In the genomic region with DNA sequence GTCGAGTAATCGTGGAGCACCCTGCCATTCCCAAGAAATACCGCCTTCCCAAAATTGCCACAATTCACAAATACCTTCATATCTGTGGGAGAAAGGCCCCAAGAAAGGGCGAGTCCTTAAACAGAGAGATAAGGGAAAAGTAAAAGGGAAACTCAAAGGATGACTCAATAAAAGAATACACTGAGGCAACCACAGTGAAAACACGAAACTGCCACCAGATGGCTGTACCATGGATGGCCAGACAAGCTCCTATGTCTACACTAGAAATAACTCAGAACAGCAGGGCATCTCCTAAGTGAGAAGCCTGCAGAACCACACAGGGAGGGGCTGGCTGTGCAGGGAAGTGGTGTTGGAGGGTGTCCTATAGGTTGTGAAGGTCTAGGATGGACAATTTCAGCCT, we compare ENCODE assay signal across 9 cellular contexts. TPM values are rescaled to one million over a fixed set of nuclear protein-coding genes. Genes with fewer than 3 reads are reported as not detected.
DNase-seq lines count a peak whose midpoint lies in the region; ATAC-seq, FAIRE-seq and TF ChIP-seq lines count a peak whose summit lies in the region.
"Had no signal": no experiment of that assay in that cellular context is flagged by ENCODE, and none has a peak within 500 bp of the region (broad histone marks: within the 10 kb centered on the region; RNA-seq: fewer than 3 reads in every experiment).

No MANE protein-coding gene starts in this region.

- TF ChIP-seq POLR2A in thyroid gland (IDR thresholded peaks at IDR 0.05), result no peak

- no peaks in the 10 kb centered on the region for H3K9me3 ChIP-seq in thyroid gland

- TF ChIP-seq CTCF in fibroblast of the aortic adventitia (IDR thresholded peaks at IDR 0.05; ENCODE audit: insufficient read depth, low read length) (no peak), thyroid gland (IDR thresholded peaks at IDR 0.05) (no peak)

- peak; percentile 62 for DNase-seq in fibroblast of the aortic adventitia (ENCODE audit: low read depth)
- no peak for DNase-seq in RCC 7860 (ENCODE audit: low spot score)
- no peak for DNase-seq in inferior parietal cortex (ENCODE audit: extremely low spot score)
- no peak for DNase-seq in stimulated activated naive CD4-positive, alpha-beta T cell (lab: John Stamatoyannopoulos, UW)
- no peak for DNase-seq in thyroid gland
- DNase-seq: activated gamma-delta T cell had no signal

- FAIRE-seq in RCC 7860 (lab: Jason Lieb, UNC), result no peak

- H3K4me1 ChIP-seq in thyroid gland, result peaks cover 0 to 4% of the 10 kb centered on the region in 2 donors

- peak; percentile 92 for ATAC-seq in GM18867 (IDR thresholded peaks at IDR 0.05; ENCODE audit: unreplicated experiment)
- peak; percentile 92 for ATAC-seq in GM21528 (IDR thresholded peaks at IDR 0.05; ENCODE audit: low FRiP score, unreplicated experiment)
- ATAC-seq in HG03469 (IDR thresholded peaks at IDR 0.05; ENCODE audit: unreplicated experiment), result peak; percentile 91

- H3K4me3 ChIP-seq in fibroblast of the aortic adventitia (ENCODE audit: low read depth, low read length), result no peak overlapping the region
- no peak overlapping the region for H3K4me3 ChIP-seq in thyroid gland (replicated peaks in 1 of 3)

- H3K27me3 ChIP-seq in thyroid gland, result no peaks in the 10 kb centered on the region

- no peak overlapping the region for H3K27ac ChIP-seq in thyroid gland

- H3K36me3 ChIP-seq in thyroid gland, result no peaks in the 10 kb centered on the region

- intact Hi-C loops in thyroid gland (cut with DNase I), result no loop called here

- 86 to 97% methylated on average over 5 of the region's 5 CpGs for WGBS in thyroid gland, 2 donors

RNA-seq across cellular contexts. Expression of gene SRGAP3, which starts 25.0 kb away (rescaled TPM):
- total RNA-seq in fibroblast of the aortic adventitia (ENCODE audit: low replicate concordance), result 4.6 and 6.1 TPM in 2 replicates
- 10 to 100 TPM; 14.7 to 58.9 (median 18.7) TPM for total RNA-seq in thyroid gland
